8 cellular contexts compared by ENCODE assay signal in the genomic region with DNA sequence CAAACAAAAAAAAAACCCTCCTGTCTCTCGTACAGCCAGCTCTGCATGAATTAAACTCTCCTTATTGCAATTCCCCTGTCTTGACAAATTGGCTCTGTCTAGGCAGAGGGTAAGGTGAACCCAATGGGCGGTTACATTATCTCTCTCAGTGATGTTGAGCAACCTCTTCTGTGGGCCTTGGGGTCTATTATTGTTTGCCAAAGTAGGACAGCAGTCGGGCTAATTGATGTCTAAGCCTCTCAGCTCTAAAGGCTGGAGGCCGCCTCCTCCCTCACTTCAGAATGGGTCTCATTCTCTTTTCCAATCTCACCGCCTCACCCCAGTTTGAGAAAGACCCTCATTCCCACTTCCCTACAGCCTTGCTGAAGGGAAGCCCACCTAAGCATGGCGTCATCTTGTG. TPM values are rescaled to one million over a fixed set of nuclear protein-coding genes. Genes with fewer than 3 reads are reported as not detected.
DNase-seq lines count a peak whose midpoint lies in the region; ATAC-seq, FAIRE-seq and TF ChIP-seq lines count a peak whose summit lies in the region.
"Had no signal": no experiment of that assay in that cellular context is flagged by ENCODE, and none has a peak within 500 bp of the region (broad histone marks: within the 10 kb centered on the region; RNA-seq: fewer than 3 reads in every experiment).

No MANE protein-coding gene starts in this region.

- no peak for DNase-seq in activated CD8-positive, alpha-beta T cell treated with anti-CD3 and anti-CD28 coated beads, Interleukin-2, amount 10 ng/mL, durations not matched to agents 7 days and 5 days
- DNase-seq in keratinocyte (ENCODE audit: low read depth, low spot score) (no peak), NCI-H1092 treated with DMSO at 0.1 percent for 48 hours (lab: John Stamatoyannopoulos, UW) (no peak), ureter (ENCODE audit: low spot score) (no peak)
- DNase-seq: NCI-H2081 treated with DMSO at 0.1 percent for 48 hours had no signal

- H3K9ac ChIP-seq in keratinocyte (ENCODE audit: control insufficient read depth, extremely low read depth, insufficient read depth, low read length) = no peak overlapping the region

- H3K4me2 ChIP-seq in keratinocyte (ENCODE audit: control insufficient read depth, extremely low read depth, insufficient read depth, low read depth, low read length) = no peak overlapping the region

- peaks cover 54% of the 10 kb centered on the region for H3K4me1 ChIP-seq in keratinocyte (ENCODE audit: control insufficient read depth, extremely low read depth, insufficient read depth, low read length)

- peaks cover 0 to 8% of the 10 kb centered on the region in 2 experiments for H3K36me3 ChIP-seq in keratinocyte (ENCODE audit: control insufficient read depth in 2 of 2, extremely low read depth in 1 of 2, insufficient read depth in 2 of 2, low read length in 2 of 2)

- CTCF ChIA-PET in activated CD8-positive, alpha-beta T cell treated with anti-CD3 and anti-CD28 coated beads, Interleukin-2, amount 10 ng/mL, durations not matched to agents 7 days and 5 days (lab: Charles Lee) = interaction anchor here (0.7 to 2.8 kb wide), 4 partner anchors 33 to 118 kb away, joined by 4 to 15 read pairs (median 5); no protein-coding TSS in a partner anchor

- no peaks in the 10 kb centered on the region for H3K9me3 Mint-ChIP-seq in IgD-negative memory B cell
- no peaks in the 10 kb centered on the region for H3K9me3 Mint-ChIP-seq in activated CD8-positive, alpha-beta T cell treated with anti-CD3 and anti-CD28 coated beads, Interleukin-2, amount 10 ng/mL, durations not matched to agents 7 days and 5 days (ENCODE audit: insufficient read depth)
- H3K9me3 Mint-ChIP-seq in stimulated activated memory B cell treated with anti-CD40 and anti-IgM and Interleukin-4, amounts not matched to agents 10 μg/mL and 1 μg/mL and 100 μg/mL, for 72 hours = no peaks in the 10 kb centered on the region

- dilution Hi-C loops in keratinocyte (cut with MboI; ENCODE audit: extremely low pct_ligation_motif_present, low sequenced_read_pairs) = no loop called here

- no peaks in the 10 kb centered on the region for H3K9me1 ChIP-seq in keratinocyte (ENCODE audit: control insufficient read depth, extremely low read depth, insufficient read depth, low read length)

- H4K20me1 ChIP-seq in keratinocyte (ENCODE audit: control insufficient read depth, extremely low read depth, insufficient read depth, low read length) = no peaks in the 10 kb centered on the region

- peaks cover 20% of the 10 kb centered on the region for H3K79me2 ChIP-seq in keratinocyte (ENCODE audit: control insufficient read depth, insufficient read depth, low read length)

- H3K4me3 ChIP-seq in keratinocyte (ENCODE audit: control insufficient read depth in 2 of 3, extremely low read depth in 1 of 3, insufficient read depth in 2 of 3, low read depth in 1 of 3, low read length in 3 of 3) = no peak overlapping the region

- ATAC-seq in activated CD8-positive, alpha-beta T cell treated with anti-CD3 and anti-CD28 coated beads, Interleukin-2, amount 10 ng/mL, durations not matched to agents 7 days and 5 days = no peak
- ATAC-seq in stimulated activated memory B cell treated with anti-CD40 and anti-IgM and Interleukin-4, amounts not matched to agents 10 μg/mL and 1 μg/mL and 100 μg/mL, for 72 hours = no peak
- ATAC-seq in GM21367 (IDR thresholded peaks at IDR 0.05; ENCODE audit: unreplicated experiment) = no peak

- H3K27me3 Mint-ChIP-seq in IgD-negative memory B cell = no peaks in the 10 kb centered on the region
- H3K27me3 Mint-ChIP-seq in activated CD8-positive, alpha-beta T cell treated with anti-CD3 and anti-CD28 coated beads, Interleukin-2, amount 10 ng/mL, durations not matched to agents 7 days and 5 days (ENCODE audit: low read depth) = no peaks in the 10 kb centered on the region
- H3K27me3 Mint-ChIP-seq in stimulated activated memory B cell treated with anti-CD40 and anti-IgM and Interleukin-4, amounts not matched to agents 10 μg/mL and 1 μg/mL and 100 μg/mL, for 72 hours = no peaks in the 10 kb centered on the region

- no peaks in the 10 kb centered on the region for H3K27me3 ChIP-seq in keratinocyte (ENCODE audit: control insufficient read depth, extremely low read depth, insufficient read depth, low read length)

- POLR2A ChIA-PET in activated CD8-positive, alpha-beta T cell treated with anti-CD3 and anti-CD28 coated beads, Interleukin-2, amount 10 ng/mL, durations not matched to agents 7 days and 5 days (lab: Charles Lee) = interaction anchor here (0.6 to 15.4 kb wide), 5 partner anchors 37 to 193 kb away, joined by 3 to 253 read pairs (median 52); a partner anchor contains a TSS

- H3K27ac ChIP-seq in keratinocyte (ENCODE audit: control insufficient read depth, insufficient read depth, low read length) = peak overlapping the region; percentile 36

- no peak for TF ChIP-seq CTCF in keratinocyte (optimal IDR thresholded peaks at IDR 0.05 in 1 of 3, IDR thresholded peaks at IDR 0.05 in 1 of 3, conservative IDR thresholded peaks at IDR 0.05 in 1 of 3; ENCODE audit: extremely low read depth in 1 of 3, insufficient read depth in 2 of 3, low read length in 3 of 3)

- no peaks in the 10 kb centered on the region for H3K36me3 Mint-ChIP-seq in IgD-negative memory B cell
- peaks cover 11% of the 10 kb centered on the region for H3K36me3 Mint-ChIP-seq in activated CD8-positive, alpha-beta T cell treated with anti-CD3 and anti-CD28 coated beads, Interleukin-2, amount 10 ng/mL, durations not matched to agents 7 days and 5 days (ENCODE audit: low read depth)
- H3K36me3 Mint-ChIP-seq in stimulated activated memory B cell treated with anti-CD40 and anti-IgM and Interleukin-4, amounts not matched to agents 10 μg/mL and 1 μg/mL and 100 μg/mL, for 72 hours = peaks cover 4% of the 10 kb centered on the region

- H3K4me3 Mint-ChIP-seq in IgD-negative memory B cell = peak overlapping the region; percentile 50 to 89 (median 74)
- peak overlapping the region; percentile 15 for H3K4me3 Mint-ChIP-seq in activated CD8-positive, alpha-beta T cell treated with anti-CD3 and anti-CD28 coated beads, Interleukin-2, amount 10 ng/mL, durations not matched to agents 7 days and 5 days
- peak overlapping the region; percentile 7 for H3K4me3 Mint-ChIP-seq in stimulated activated memory B cell treated with anti-CD40 and anti-IgM and Interleukin-4, amounts not matched to agents 10 μg/mL and 1 μg/mL and 100 μg/mL, for 72 hours

- peaks cover 18 to 26% (median 23%) of the 10 kb centered on the region in 3 donors for H3K4me1 Mint-ChIP-seq in IgD-negative memory B cell
- peaks cover 57% of the 10 kb centered on the region for H3K4me1 Mint-ChIP-seq in activated CD8-positive, alpha-beta T cell treated with anti-CD3 and anti-CD28 coated beads, Interleukin-2, amount 10 ng/mL, durations not matched to agents 7 days and 5 days (ENCODE audit: low read depth)
- peaks cover 79% of the 10 kb centered on the region for H3K4me1 Mint-ChIP-seq in stimulated activated memory B cell treated with anti-CD40 and anti-IgM and Interleukin-4, amounts not matched to agents 10 μg/mL and 1 μg/mL and 100 μg/mL, for 72 hours

- no peaks in the 10 kb centered on the region for H3K9me3 ChIP-seq in keratinocyte (ENCODE audit: control insufficient read depth, low read depth, low read length)

- no peak overlapping the region for H2AFZ ChIP-seq in keratinocyte (ENCODE audit: control insufficient read depth, low read length)

- FAIRE-seq in keratinocyte (lab: Jason Lieb, UNC) = no peak

- peak overlapping the region; percentile 16 to 93 (median 92) for H3K27ac Mint-ChIP-seq in IgD-negative memory B cell
- peak overlapping the region; percentile 97 for H3K27ac Mint-ChIP-seq in activated CD8-positive, alpha-beta T cell treated with anti-CD3 and anti-CD28 coated beads, Interleukin-2, amount 10 ng/mL, durations not matched to agents 7 days and 5 days
- peak overlapping the region; percentile 96 for H3K27ac Mint-ChIP-seq in stimulated activated memory B cell treated with anti-CD40 and anti-IgM and Interleukin-4, amounts not matched to agents 10 μg/mL and 1 μg/mL and 100 μg/mL, for 72 hours

RNA-seq across cellular contexts. Expression of a gene that starts 1.3 kb away (rescaled TPM):
- 17.8 TPM for polyA plus RNA-seq in IgD-negative memory B cell
- 10 to 100 TPM; 24.5 to 28.2 TPM for total RNA-seq in activated CD8-positive, alpha-beta T cell treated with anti-CD3 and anti-CD28 coated beads, Interleukin-2, amount 10 ng/mL, durations not matched to agents 7 days and 5 days
- polyA plus RNA-seq in keratinocyte = 0.20 to 0.46 TPM (median 0.25 TPM) in 3 replicates
- 0.25 TPM for polyA plus RNA-seq in keratinocyte (2011; ENCODE audit: low read depth)
- 0.10 and 0.12 TPM in 2 replicates for polyA plus RNA-seq in keratinocyte (2011; cell fraction: cytosol; rRNA removed)
- 1.1 and 1.2 TPM in 2 replicates for polyA plus RNA-seq in keratinocyte (2011; cell fraction: nucleus; rRNA removed)
- polyA plus RNA-seq in keratinocyte (2012; ENCODE audit: low replicate concordance) = 0.50 and 0.66 TPM in 2 replicates
- 0.30 to 0.93 TPM (median 0.59 TPM) in 3 replicates for polyA minus RNA-seq in keratinocyte
- polyA minus RNA-seq in keratinocyte (2011; cell fraction: cytosol; rRNA and poly(A)+ RNA removed) = not detected
- polyA minus RNA-seq in keratinocyte (2011; cell fraction: nucleus; rRNA and poly(A)+ RNA removed) = 0.95 and 1.4 TPM in 2 replicates
- total RNA-seq in ureter = 9.4 TPM

RNA-seq across cellular contexts. Expression of a gene that starts 2.7 kb away (rescaled TPM):
- polyA plus RNA-seq in IgD-negative memory B cell = 54.2 TPM
- 10 to 100 TPM; 51.0 to 54.7 TPM for total RNA-seq in activated CD8-positive, alpha-beta T cell treated with anti-CD3 and anti-CD28 coated beads, Interleukin-2, amount 10 ng/mL, durations not matched to agents 7 days and 5 days
- polyA plus RNA-seq in keratinocyte = 24.1 to 47.3 TPM (median 25.0 TPM) in 3 replicates
- 8.5 TPM for polyA plus RNA-seq in keratinocyte (2011; ENCODE audit: low read depth)
- 20.8 and 29.3 TPM in 2 replicates for polyA plus RNA-seq in keratinocyte (2011; cell fraction: cytosol; rRNA removed)
- polyA plus RNA-seq in keratinocyte (2011; cell fraction: nucleus; rRNA removed) = 58.8 and 74.9 TPM in 2 replicates
- 20.8 and 30.9 TPM in 2 replicates for polyA plus RNA-seq in keratinocyte (2012; ENCODE audit: low replicate concordance)
- 28.2 to 54.5 TPM (median 34.5 TPM) in 3 replicates for polyA minus RNA-seq in keratinocyte
- 64.1 TPM for polyA minus RNA-seq in keratinocyte (2011; cell fraction: cytosol; rRNA and poly(A)+ RNA removed)
- 56.0 and 58.9 TPM in 2 replicates for polyA minus RNA-seq in keratinocyte (2011; cell fraction: nucleus; rRNA and poly(A)+ RNA removed)
- total RNA-seq in ureter = 31.2 TPM

RNA-seq across cellular contexts. Expression of a gene that starts 29.2 kb away (rescaled TPM):
- polyA plus RNA-seq in IgD-negative memory B cell (2.3 TPM), keratinocyte (0.04 to 0.05 TPM in 2 of 3 replicates, not detected in the other)
- 1 to 10 TPM; 1.1 to 1.4 TPM for total RNA-seq in activated CD8-positive, alpha-beta T cell treated with anti-CD3 and anti-CD28 coated beads, Interleukin-2, amount 10 ng/mL, durations not matched to agents 7 days and 5 days
- 0.56 TPM for polyA plus RNA-seq in keratinocyte (2011; ENCODE audit: low read depth)
- polyA plus RNA-seq in keratinocyte (2011; cell fraction: cytosol; rRNA removed) = 0.05 TPM in 1 of 2 replicates, not detected in the other
- polyA plus RNA-seq in keratinocyte (2011; cell fraction: nucleus; rRNA removed) = 0.23 and 0.32 TPM in 2 replicates
- polyA plus RNA-seq in keratinocyte (2012; ENCODE audit: low replicate concordance) = 0.05 and 0.23 TPM in 2 replicates
- not detected in 3 replicates for polyA minus RNA-seq in keratinocyte
- polyA minus RNA-seq in keratinocyte (2011; cell fraction: cytosol; rRNA and poly(A)+ RNA removed) = not detected
- not detected in 2 replicates for polyA minus RNA-seq in keratinocyte (2011; cell fraction: nucleus; rRNA and poly(A)+ RNA removed)
- not detected for total RNA-seq in ureter

RNA-seq across cellular contexts. Expression of a gene that starts 38.8 kb away (rescaled TPM):
- 1.2 TPM for polyA plus RNA-seq in IgD-negative memory B cell
- total RNA-seq in activated CD8-positive, alpha-beta T cell treated with anti-CD3 and anti-CD28 coated beads, Interleukin-2, amount 10 ng/mL, durations not matched to agents 7 days and 5 days = 100 to 1,000 TPM; 212 to 254 TPM
- polyA plus RNA-seq in keratinocyte = 66.5 to 270 TPM (median 171 TPM) in 3 replicates
- polyA plus RNA-seq in keratinocyte (2011; ENCODE audit: low read depth) = 1,124 TPM
- 5.3 and 11.3 TPM in 2 replicates for polyA plus RNA-seq in keratinocyte (2011; cell fraction: cytosol; rRNA removed)
- polyA plus RNA-seq in keratinocyte (2011; cell fraction: nucleus; rRNA removed) = 1,267 and 1,668 TPM in 2 replicates
- polyA plus RNA-seq in keratinocyte (2012; ENCODE audit: low replicate concordance) = 218 and 908 TPM in 2 replicates
- 73.3 to 442 TPM (median 228 TPM) in 3 replicates for polyA minus RNA-seq in keratinocyte
- polyA minus RNA-seq in keratinocyte (2011; cell fraction: cytosol; rRNA and poly(A)+ RNA removed) = 8.4 TPM
- polyA minus RNA-seq in keratinocyte (2011; cell fraction: nucleus; rRNA and poly(A)+ RNA removed) = 402 and 1,225 TPM in 2 replicates
- total RNA-seq in ureter = 1,155 TPM

RNA-seq across cellular contexts. Expression of a gene that starts 50.1 kb away (rescaled TPM):
- polyA plus RNA-seq in IgD-negative memory B cell (77.7 TPM), keratinocyte (14.5 to 43.9 TPM (median 16.8 TPM) in 3 replicates)
- total RNA-seq in activated CD8-positive, alpha-beta T cell treated with anti-CD3 and anti-CD28 coated beads, Interleukin-2, amount 10 ng/mL, durations not matched to agents 7 days and 5 days = 10 to 100 TPM; 56.3 to 56.9 TPM
- 15.6 TPM for polyA plus RNA-seq in keratinocyte (2011; ENCODE audit: low read depth)
- polyA plus RNA-seq in keratinocyte (2011; cell fraction: cytosol; rRNA removed) = 25.9 and 28.3 TPM in 2 replicates
- 62.6 and 66.3 TPM in 2 replicates for polyA plus RNA-seq in keratinocyte (2011; cell fraction: nucleus; rRNA removed)
- polyA plus RNA-seq in keratinocyte (2012; ENCODE audit: low replicate concordance) = 26.6 and 28.8 TPM in 2 replicates
- 23.0 to 75.8 TPM (median 23.5 TPM) in 3 replicates for polyA minus RNA-seq in keratinocyte
- polyA minus RNA-seq in keratinocyte (2011; cell fraction: cytosol; rRNA and poly(A)+ RNA removed) = 19.8 TPM
- polyA minus RNA-seq in keratinocyte (2011; cell fraction: nucleus; rRNA and poly(A)+ RNA removed) = 15.9 and 26.8 TPM in 2 replicates
- total RNA-seq in ureter = 61.5 TPM

Comparison
In these comparisons a context has a peak if more than half of its experiments do, and no peak if none do; other contexts are left out.
1. H3K4me3 Mint-ChIP-seq: peak in every context shown above with its lines; median percentile 74 in IgD-negative memory B cell; 15 in activated CD8-positive, alpha-beta T cell treated with anti-CD3 and anti-CD28 coated beads, Interleukin-2, amount 10 ng/mL, durations not matched to agents 7 days and 5 days; 7 in stimulated activated memory B cell treated with anti-CD40 and anti-IgM and Interleukin-4, amounts not matched to agents 10 μg/mL and 1 μg/mL and 100 μg/mL, for 72 hours.